Comparison of ENCODE assay signal across 13 cellular contexts in genomic region chr20:48817367-48818030, GRCh38. TPM values are rescaled to one million over a fixed set of nuclear protein-coding genes. Genes with fewer than 3 reads are reported as not detected.
DNase-seq lines count a peak whose midpoint lies in the region; ATAC-seq and TF ChIP-seq lines count a peak whose summit lies in the region.
"Had no signal": no experiment of that assay in that cellular context is flagged by ENCODE, and none has a peak within 500 bp of the region (broad histone marks: within the 10 kb centered on the region; RNA-seq: fewer than 3 reads in every experiment).

No MANE protein-coding gene starts in this region.

- peaks cover 87% of the 10 kb centered on the region for H3K4me1 ChIP-seq in Loucy (ENCODE audit: insufficient read depth, low read length, poor library complexity, severe bottlenecking)

- H2AFZ ChIP-seq in Loucy (ENCODE audit: low read length), result no peak overlapping the region

- no peaks in the 10 kb centered on the region for H3K9me2 ChIP-seq in Loucy (replicated peaks; ENCODE audit: low read depth, low read length)

- peaks cover 5% of the 10 kb centered on the region; the same call in 1 of the 2 replicates for H3F3A ChIP-seq in Loucy (ENCODE audit: low read depth)

- peak overlapping the region; percentile 17 for H3K4me3 Mint-ChIP-seq in activated naive CD4-positive, alpha-beta T cell treated with anti-CD3 and anti-CD28 coated beads, Interleukin-2, amount 10 ng/mL, durations not matched to agents 7 days and 5 days
- H3K4me3 Mint-ChIP-seq in brain, result no peak overlapping the region
- peak overlapping the region; percentile 96 for H3K4me3 Mint-ChIP-seq in stimulated activated effector memory CD8-positive, alpha-beta T cell treated with anti-CD3 and anti-CD28 coated beads, Interleukin-12 subunit alpha, Interleukin-12 subunit beta, amount 100 ng/mL, for 72 hours

- H3K9ac ChIP-seq in Loucy (ENCODE audit: low read depth, low read length, poor library complexity, severe bottlenecking), result peak overlapping the region; percentile 63

- CTCF ChIA-PET in activated naive CD4-positive, alpha-beta T cell treated with anti-CD3 and anti-CD28 coated beads, Interleukin-2, amount 10 ng/mL, durations not matched to agents 7 days and 5 days (lab: Charles Lee), result no interaction called here

- peaks cover 62% of the 10 kb centered on the region for H3K36me3 Mint-ChIP-seq in activated naive CD4-positive, alpha-beta T cell treated with anti-CD3 and anti-CD28 coated beads, Interleukin-2, amount 10 ng/mL, durations not matched to agents 7 days and 5 days
- peaks cover 18% of the 10 kb centered on the region for H3K36me3 Mint-ChIP-seq in brain
- H3K36me3 Mint-ChIP-seq in stimulated activated effector memory CD8-positive, alpha-beta T cell treated with anti-CD3 and anti-CD28 coated beads, Interleukin-12 subunit alpha, Interleukin-12 subunit beta, amount 100 ng/mL, for 72 hours, result peaks cover 66% of the 10 kb centered on the region

- H3K4me2 ChIP-seq in Loucy (ENCODE audit: low read depth, low read length, poor library complexity, severe bottlenecking), result peak overlapping the region; percentile 62

- ATAC-seq in stimulated activated effector memory CD8-positive, alpha-beta T cell treated with anti-CD3 and anti-CD28 coated beads, Interleukin-12 subunit alpha, Interleukin-12 subunit beta, amount 100 ng/mL, for 72 hours, result no peak
- no peak for ATAC-seq in GM21576 (IDR thresholded peaks at IDR 0.05; ENCODE audit: unreplicated experiment)
- no peak for ATAC-seq in GM18873 (IDR thresholded peaks at IDR 0.05; ENCODE audit: low FRiP score, unreplicated experiment)
- ATAC-seq: left ventricle myocardium superior had no signal

- peaks cover 79% of the 10 kb centered on the region for H3K4me1 Mint-ChIP-seq in activated naive CD4-positive, alpha-beta T cell treated with anti-CD3 and anti-CD28 coated beads, Interleukin-2, amount 10 ng/mL, durations not matched to agents 7 days and 5 days
- peaks cover 20% of the 10 kb centered on the region for H3K4me1 Mint-ChIP-seq in brain
- H3K4me1 Mint-ChIP-seq in stimulated activated effector memory CD8-positive, alpha-beta T cell treated with anti-CD3 and anti-CD28 coated beads, Interleukin-12 subunit alpha, Interleukin-12 subunit beta, amount 100 ng/mL, for 72 hours, result peaks cover 63% of the 10 kb centered on the region

- H4K20me1 ChIP-seq in Loucy (ENCODE audit: insufficient read depth, low read length, poor library complexity, severe bottlenecking), result no peaks in the 10 kb centered on the region

- no peaks in the 10 kb centered on the region for H3K36me3 ChIP-seq in Loucy (ENCODE audit: insufficient read depth, low read length)

- TF ChIP-seq CTCF in Loucy (conservative IDR thresholded peaks at IDR 0.05; ENCODE audit: low read length) (no peak), brain (conservative IDR thresholded peaks at IDR 0.05) (no peak)

- H3K79me2 ChIP-seq in Loucy (ENCODE audit: insufficient read depth, low read length), result peaks cover 89% of the 10 kb centered on the region

- H3K9me3 ChIP-seq in Loucy (ENCODE audit: insufficient read depth, low read depth, low read length), result no peaks in the 10 kb centered on the region

- H3K27ac Mint-ChIP-seq in activated naive CD4-positive, alpha-beta T cell treated with anti-CD3 and anti-CD28 coated beads, Interleukin-2, amount 10 ng/mL, durations not matched to agents 7 days and 5 days, result peak overlapping the region; percentile 95
- peak overlapping the region in 3 of 5 experiments; percentile 4 to 13 (median 10) for H3K27ac Mint-ChIP-seq in brain
- H3K27ac Mint-ChIP-seq in stimulated activated effector memory CD8-positive, alpha-beta T cell treated with anti-CD3 and anti-CD28 coated beads, Interleukin-12 subunit alpha, Interleukin-12 subunit beta, amount 100 ng/mL, for 72 hours, result peak overlapping the region; percentile 90

- H3K9me3 Mint-ChIP-seq in activated naive CD4-positive, alpha-beta T cell treated with anti-CD3 and anti-CD28 coated beads, Interleukin-2, amount 10 ng/mL, durations not matched to agents 7 days and 5 days, result no peaks in the 10 kb centered on the region
- peaks cover 0 to 6% (median 0%) of the 10 kb centered on the region in 5 experiments for H3K9me3 Mint-ChIP-seq in brain
- no peaks in the 10 kb centered on the region for H3K9me3 Mint-ChIP-seq in stimulated activated effector memory CD8-positive, alpha-beta T cell treated with anti-CD3 and anti-CD28 coated beads, Interleukin-12 subunit alpha, Interleukin-12 subunit beta, amount 100 ng/mL, for 72 hours

- H3K4me3 ChIP-seq in Loucy (ENCODE audit: low read length, poor library complexity, severe bottlenecking), result no peak overlapping the region

- H3K27me3 ChIP-seq in Loucy (ENCODE audit: insufficient read depth, low read length, poor library complexity, severe bottlenecking), result no peaks in the 10 kb centered on the region

- H3K27me3 Mint-ChIP-seq in activated naive CD4-positive, alpha-beta T cell treated with anti-CD3 and anti-CD28 coated beads, Interleukin-2, amount 10 ng/mL, durations not matched to agents 7 days and 5 days, result peaks cover 9% of the 10 kb centered on the region
- H3K27me3 Mint-ChIP-seq in brain, result peaks cover 3% of the 10 kb centered on the region

- DNase-seq in activated naive CD4-positive, alpha-beta T cell treated with anti-CD3 and anti-CD28 coated beads, Interleukin-2, amount 10 ng/mL, durations not matched to agents 7 days and 5 days, result no peak
- DNase-seq in activated naive CD4-positive, alpha-beta T cell treated with Interleukin-2 at 50 U/mL for 16 hours, result no peak
- DNase-seq in stimulated activated effector memory CD8-positive, alpha-beta T cell treated with anti-CD3 and anti-CD28 coated beads, Interleukin-12 subunit alpha, Interleukin-12 subunit beta, amount 100 ng/mL, for 72 hours (ENCODE audit: low spot score in 2 of 2), result no peak
- DNase-seq in foreskin melanocyte, result no peak
- DNase-seq: amniotic stem cell, DMS53, left ventricle myocardium superior, NCI-H446, SIG-M5 had no signal

RNA-seq across cellular contexts. Expression of gene PREX1, which starts 10.3 kb away (rescaled TPM):
- polyA plus RNA-seq in brain (ENCODE audit: insufficient read depth, low read depth, low replicate concordance), result 64.3 TPM

Comparison
In these comparisons a context has a peak if more than half of its experiments do, and no peak if none do; other contexts are left out.
1. H3K27ac Mint-ChIP-seq: peak in every context shown above with its lines; median percentile 95 in activated naive CD4-positive, alpha-beta T cell treated with anti-CD3 and anti-CD28 coated beads, Interleukin-2, amount 10 ng/mL, durations not matched to agents 7 days and 5 days; 90 in stimulated activated effector memory CD8-positive, alpha-beta T cell treated with anti-CD3 and anti-CD28 coated beads, Interleukin-12 subunit alpha, Interleukin-12 subunit beta, amount 100 ng/mL, for 72 hours; 10 in brain.
2. H3K4me3 Mint-ChIP-seq: peak in activated naive CD4-positive, alpha-beta T cell treated with anti-CD3 and anti-CD28 coated beads, Interleukin-2, amount 10 ng/mL, durations not matched to agents 7 days and 5 days (single experiment) and stimulated activated effector memory CD8-positive, alpha-beta T cell treated with anti-CD3 and anti-CD28 coated beads, Interleukin-12 subunit alpha, Interleukin-12 subunit beta, amount 100 ng/mL, for 72 hours (single experiment); none in brain (0 of 5).